25 cellular contexts compared by ENCODE assay signal in genomic region chr19:44573183-44573582, GRCh38. TPM values are rescaled to one million over a fixed set of nuclear protein-coding genes. Genes with fewer than 3 reads are reported as not detected.
DNase-seq lines count a peak whose midpoint lies in the region; ATAC-seq, FAIRE-seq and TF ChIP-seq lines count a peak whose summit lies in the region.
"Had no signal": no experiment of that assay in that cellular context is flagged by ENCODE, and none has a peak within 500 bp of the region (broad histone marks: within the 10 kb centered on the region; RNA-seq: fewer than 3 reads in every experiment).

No MANE protein-coding gene starts in this region.

- H4K8ac ChIP-seq in IMR-90 (ENCODE audit: low read depth in 2 of 2, low read length in 2 of 2) = no peak overlapping the region
- H4K8ac ChIP-seq in mesendoderm (ENCODE audit: low read depth, low read length) = no peak overlapping the region

- peaks cover 7% of the 10 kb centered on the region for H3K4me1 ChIP-seq in A673 (ENCODE audit: insufficient read depth, low read length, poor library complexity, severe bottlenecking)
- H3K4me1 ChIP-seq in IMR-90 (ENCODE audit: control insufficient read depth, insufficient read depth, low read length) = peaks cover 3% of the 10 kb centered on the region; the same call in 1 of the 2 replicates
- peaks cover 12 to 33% of the 10 kb centered on the region in 2 experiments for H3K4me1 ChIP-seq in K562 (replicated peaks in 1 of 2; ENCODE audit: control insufficient read depth in 2 of 2, insufficient read depth in 2 of 2, low read length in 2 of 2)
- H3K4me1 ChIP-seq in mesendoderm (ENCODE audit: control insufficient read depth, low read depth, low read length) = no peaks in the 10 kb centered on the region
- H3K4me1 ChIP-seq in gastrocnemius medialis = no peaks in the 10 kb centered on the region

- no peak for TF ChIP-seq RAD21 in IMR-90 (IDR thresholded peaks at IDR 0.05; ENCODE audit: low read length)
- no peak for TF ChIP-seq RAD21 in K562 (CRISPR knock-in tag; conservative IDR thresholded peaks at IDR 0.05 in 1 of 2, IDR thresholded peaks at IDR 0.05 in 1 of 2)

- TF ChIP-seq POLR2A in IMR-90 (IDR thresholded peaks at IDR 0.05; ENCODE audit: low read depth, low read length) = no peak
- no peak for TF ChIP-seq POLR2A in K562 (conservative IDR thresholded peaks at IDR 0.05)
- TF ChIP-seq POLR2A in H54 (IDR thresholded peaks at IDR 0.05; ENCODE audit: low read depth, low read length) = no peak
- TF ChIP-seq POLR2A in gastrocnemius medialis (IDR thresholded peaks at IDR 0.05) = no peak

- peak overlapping the region; percentile 37; the same call in 1 of the 2 replicates for H2AK5ac ChIP-seq in IMR-90 (ENCODE audit: low read depth, low read length)
- H2AK5ac ChIP-seq in mesendoderm (ENCODE audit: low read length) = no peak overlapping the region

- H2AFZ ChIP-seq in IMR-90 (replicated peaks; ENCODE audit: low read length, poor library complexity) (no peak overlapping the region), K562 (ENCODE audit: low read depth, low read length) (peak overlapping the region; percentile 66)
- H2AFZ ChIP-seq: GM23248 had no signal

- no peak overlapping the region for H3K14ac ChIP-seq in IMR-90 (replicated peaks; ENCODE audit: low read depth, low read length)

- H2BK20ac ChIP-seq in IMR-90 (ENCODE audit: low read depth, low read length) = no peak overlapping the region

- H2AK9ac ChIP-seq in IMR-90 (replicated peaks; ENCODE audit: low read depth, low read length, poor library complexity) = no peak overlapping the region

- H3K9ac ChIP-seq in IMR-90 (ENCODE audit: low read depth, low read length) (no peak overlapping the region), K562 (ENCODE audit: insufficient read depth in 1 of 2, low read depth in 2 of 2, low read length in 2 of 2) (peak overlapping the region in 1 of 2 experiments; percentile 32; a peak in 1 of 4 replicates), mesendoderm (ENCODE audit: low read length) (no peak overlapping the region)
- H3K9ac ChIP-seq: GM23248 had no signal

- DNase-seq in A673 (ENCODE audit: low spot score) = no peak
- DNase-seq in IMR-90 = no peak
- DNase-seq in K562 (ENCODE audit: extremely low read depth in 1 of 4, low spot score in 3 of 4) = no peak
- no peak for DNase-seq in mesendoderm
- no peak for DNase-seq in H54 (ENCODE audit: insufficient read length, low spot score)
- DNase-seq in urothelium cell line (ENCODE audit: low spot score) = no peak
- DNase-seq in gastrocnemius medialis = no peak
- DNase-seq: 8988T; CD4-positive, alpha-beta T cell; CD8-positive, alpha-beta memory T cell; DMS 273 treated with DMSO at 0.1 percent for 48 hours; DMS79; EL; GDM1; GM23248; HFFc6 had no signal

- no peaks in the 10 kb centered on the region; the same call in 1 of the 2 replicates for H3K9me1 ChIP-seq in IMR-90 (ENCODE audit: insufficient read depth, low read length)
- H3K9me1 ChIP-seq in K562 (ENCODE audit: control insufficient read depth, insufficient read depth, low read length) = no peaks in the 10 kb centered on the region

- H3K27ac ChIP-seq in A673 (ENCODE audit: low read depth, low read length, poor library complexity, severe bottlenecking) (peak overlapping the region; percentile 28), IMR-90 (ENCODE audit: insufficient read depth, low read length) (no peak overlapping the region), K562 (ENCODE audit: extremely low read depth, low read depth, low read length) (peak overlapping the region; percentile 47; the same call in 2 of the 3 replicates), mesendoderm (ENCODE audit: low read depth, low read length) (no peak overlapping the region), gastrocnemius medialis (no peak overlapping the region)
- H3K27ac ChIP-seq: A549, C4-2B, GM23248 had no signal

- no peak overlapping the region for H3K23ac ChIP-seq in IMR-90 (ENCODE audit: low read depth, low read length)
- no peak overlapping the region for H3K23ac ChIP-seq in mesendoderm (ENCODE audit: low read length)

- intact Hi-C loops in A673 (cut with micrococcal nuclease; ENCODE audit: unreplicated experiment) (no loop called here), IMR-90 (cut with micrococcal nuclease) (loop anchor here (5.0 to 10.0 kb wide), 3 partner anchors 189 to 382 kb away; partner anchors contain the start of genes CLPTM1 and NECTIN2), K562 (cut with micrococcal nuclease) (loop anchor here (5.0 to 10.0 kb wide), 2 partner anchors 112 to 274 kb away; partner anchors contain the start of gene NECTIN2), gastrocnemius medialis (cut with DNase I; ENCODE audit: low total_unique reads) (no loop called here)

- H3K79me2 ChIP-seq in K562 (ENCODE audit: control insufficient read depth, insufficient read depth, low read length) (no peaks in the 10 kb centered on the region), mesendoderm (ENCODE audit: control insufficient read depth, insufficient read depth, low read length) (no peaks in the 10 kb centered on the region)

- H3K56ac ChIP-seq in IMR-90 (ENCODE audit: extremely low read depth, insufficient read depth, low read length) (no peak overlapping the region; the same call in 1 of the 2 replicates), mesendoderm (ENCODE audit: low read length) (no peak overlapping the region)

- H3K4me2 ChIP-seq in IMR-90 (ENCODE audit: low read depth, low read length) (no peak overlapping the region), K562 (ENCODE audit: insufficient read depth, low read length) (peak overlapping the region; percentile 57), mesendoderm (ENCODE audit: low read length) (no peak overlapping the region)
- H3K4me2 ChIP-seq: A549 had no signal

- H4K20me1 ChIP-seq in IMR-90 (ENCODE audit: insufficient read depth, low read length) (no peaks in the 10 kb centered on the region), K562 (replicated peaks; ENCODE audit: control insufficient read depth, insufficient read depth, low read length) (no peaks in the 10 kb centered on the region)

- ATAC-seq in IMR-90 (ENCODE audit: low read depth) (no peak), K562 (no peak), HG02610 (IDR thresholded peaks at IDR 0.05; ENCODE audit: unreplicated experiment) (no peak), gastrocnemius medialis (no peak)
- ATAC-seq: A549, GM12878 had no signal

- no peak overlapping the region for H4K91ac ChIP-seq in IMR-90 (ENCODE audit: insufficient read depth, low read depth, low read length)

- dilution Hi-C loops in IMR-90 (cut with HindIII; ENCODE audit: low sequenced_read_pairs, unreplicated experiment) = no loop called here

- CTCF ChIA-PET in A673 (lab: Charles Lee) = interaction anchor here (0.9 to 1.0 kb wide), 2 partner anchors 10 to 84 kb away, joined by 3 to 4 read pairs; no protein-coding TSS in a partner anchor
- CTCF ChIA-PET in IMR-90 (lab: Yijun Ruan, JAX) = no interaction called here
- CTCF ChIA-PET in K562 (lab: Yijun Ruan, JAX; ENCODE audit: low intra/inter-chr PET ratio) = no interaction called here

- no peak for TF ChIP-seq CTCF in A673 (conservative IDR thresholded peaks at IDR 0.05; ENCODE audit: low read depth, low read length)
- no peak for TF ChIP-seq CTCF in IMR-90 (conservative IDR thresholded peaks at IDR 0.05; ENCODE audit: low read depth, low read length)
- no peak for TF ChIP-seq CTCF in K562 (IDR thresholded peaks at IDR 0.05 in 2 of 3, conservative IDR thresholded peaks at IDR 0.05 in 1 of 3; ENCODE audit: insufficient read depth in 2 of 3, low read depth in 1 of 3, low read length in 3 of 3)
- TF ChIP-seq CTCF in gastrocnemius medialis (IDR thresholded peaks at IDR 0.05 in 4 of 5, conservative IDR thresholded peaks at IDR 0.05 in 1 of 5) = no peak

- 100% methylated on average over 2 of the region's 4 CpGs; no CpG with 5 or more reads in 1 of the 2 experiments for WGBS in IMR-90 (ENCODE audit: extremely low coverage in 2 of 2, insufficient read length in 1 of 2), 2 experiments
- WGBS in K562 (ENCODE audit: insufficient coverage, low coverage, missing lambda C conversion rate) = 36% methylated on average over 4 of the region's 4 CpGs
- no CpG with 5 or more reads among the region's 4 CpGs for WGBS in mesendoderm (ENCODE audit: extremely low coverage, insufficient coverage, low lambda C conversion rate)

- H4K5ac ChIP-seq in IMR-90 (ENCODE audit: low read depth, low read length) (no peak overlapping the region), mesendoderm (ENCODE audit: low read length) (no peak overlapping the region)

- H3K18ac ChIP-seq in IMR-90 (ENCODE audit: low read depth, low read length) (no peak overlapping the region), mesendoderm (ENCODE audit: low read length) (no peak overlapping the region)

- no peaks in the 10 kb centered on the region for H3K9me3 ChIP-seq in A673 (ENCODE audit: low read depth, low read length, poor library complexity, severe bottlenecking)
- no peaks in the 10 kb centered on the region for H3K9me3 ChIP-seq in IMR-90 (ENCODE audit: control insufficient read depth, insufficient read depth, low read length)
- no peaks in the 10 kb centered on the region for H3K9me3 ChIP-seq in K562 (replicated peaks; ENCODE audit: control insufficient read depth, insufficient read depth, low read depth, low read length)
- no peaks in the 10 kb centered on the region for H3K9me3 ChIP-seq in gastrocnemius medialis
- H3K9me3 ChIP-seq: A549, HAP-1 had no signal

- BruUV-seq in A673 (replicated peaks; lab: Mats Ljungman, UMichigan) (no TSS peak), IMR-90 (replicated peaks; lab: Mats Ljungman, UMichigan) (no TSS peak), K562 (replicated peaks; lab: Mats Ljungman, UMichigan) (no TSS peak)

- no peaks in the 10 kb centered on the region for H3K36me3 ChIP-seq in A673 (ENCODE audit: insufficient read depth, low read length, poor library complexity, severe bottlenecking)
- H3K36me3 ChIP-seq in IMR-90 (ENCODE audit: control insufficient read depth, insufficient read depth, low read length) = no peaks in the 10 kb centered on the region
- H3K36me3 ChIP-seq in K562 (ENCODE audit: control insufficient read depth, insufficient read depth, low read length) = no peaks in the 10 kb centered on the region
- no peaks in the 10 kb centered on the region for H3K36me3 ChIP-seq in mesendoderm (ENCODE audit: control insufficient read depth, insufficient read depth, low read length)
- no peaks in the 10 kb centered on the region for H3K36me3 ChIP-seq in gastrocnemius medialis
- H3K36me3 ChIP-seq: HAP-1 had no signal

- H3K79me1 ChIP-seq in IMR-90 (ENCODE audit: low read depth in 1 of 2, low read length in 2 of 2) (no peaks in the 10 kb centered on the region), mesendoderm (ENCODE audit: low read length) (no peaks in the 10 kb centered on the region)

- in situ Hi-C loops in IMR-90 (cut with MboI; ENCODE audit: low sequenced_read_pairs) = loop anchor here (5.0 to 25.0 kb wide), 3 partner anchors 84 to 269 kb away; partner anchors contain the start of gene CBLC
- in situ Hi-C loops in K562 (cut with MboI) = loop anchor here (5.0 kb wide), 3 partner anchors 84 to 204 kb away; partner anchors contain the start of gene CBLC
- in situ Hi-C loops in gastrocnemius medialis (cut with MboI; ENCODE audit: low sequenced_read_pairs in 4 of 4) = loop anchor here (5.0 kb wide), 1 partner anchor 84 kb away; no protein-coding TSS in a partner anchor

- TF ChIP-seq EP300 in K562 (IDR thresholded peaks at IDR 0.05; ENCODE audit: low read length) = no peak

- no peak overlapping the region for H2BK5ac ChIP-seq in IMR-90 (ENCODE audit: low read depth, low read length, poor library complexity, severe bottlenecking)
- H2BK5ac ChIP-seq in mesendoderm (ENCODE audit: low read length) = peak overlapping the region; percentile 35

- H3K27me3 ChIP-seq in A673 (replicated peaks; ENCODE audit: insufficient read depth, low read depth, low read length, poor library complexity) (no peaks in the 10 kb centered on the region), IMR-90 (ENCODE audit: control insufficient read depth, insufficient read depth, low read length) (peaks cover 1% of the 10 kb centered on the region; the same call in 1 of the 2 replicates), K562 (ENCODE audit: control insufficient read depth in 2 of 2, insufficient read depth in 2 of 2, low read length in 2 of 2) (no peaks in the 10 kb centered on the region), mesendoderm (ENCODE audit: insufficient read depth, low read length, poor library complexity) (no peaks in the 10 kb centered on the region), gastrocnemius medialis (no peaks in the 10 kb centered on the region)

- H3K4me3 ChIP-seq in A673 (ENCODE audit: low read depth, low read length, poor library complexity, severe bottlenecking) (no peak overlapping the region), IMR-90 (ENCODE audit: insufficient read depth, low read depth, low read length) (no peak overlapping the region), K562 (no peak overlapping the region), mesendoderm (ENCODE audit: low read length) (no peak overlapping the region), gastrocnemius medialis (no peak overlapping the region)
- H3K4me3 ChIP-seq: A549, GM12878, GM23248, HAP-1 had no signal

- H3K4ac ChIP-seq in IMR-90 (ENCODE audit: low read depth, low read length) (no peak overlapping the region), mesendoderm (ENCODE audit: low read depth, low read length) (no peak overlapping the region)

- no peak for FAIRE-seq in K562 (lab: Jason Lieb, UNC)
- no peak for FAIRE-seq in H54 (lab: Jason Lieb, UNC)
- FAIRE-seq in urothelium cell line (lab: Jason Lieb, UNC) = no peak
- FAIRE-seq: D721Med, GM12878, GM19239, H1 had no signal

- POLR2A ChIA-PET in A673 (lab: Charles Lee; ENCODE audit: low non-redundant PET) (no interaction called here), IMR-90 (lab: Charles Lee; ENCODE audit: unreplicated experiment) (no interaction called here), K562 (lab: Yijun Ruan, JAX) (interaction anchor here (0.7 to 1.2 kb wide), 2 partner anchors 11 to 37 kb away, joined by 3 read pairs; no protein-coding TSS in a partner anchor)

- H2BK120ac ChIP-seq in IMR-90 (ENCODE audit: low read depth, low read length) (no peak overlapping the region), mesendoderm (ENCODE audit: low read depth, low read length) (no peak overlapping the region)

- H2BK15ac ChIP-seq in IMR-90 (ENCODE audit: low read depth, low read length) (no peak overlapping the region), mesendoderm (replicated peaks; ENCODE audit: low read depth) (no peak overlapping the region)

RNA-seq across cellular contexts. Expression of gene IGSF23, which starts 40.2 kb away (rescaled TPM):
- total RNA-seq in A673 (2021) = not detected in 2 replicates
- under 0.01 TPM in 1 of 2 replicates, not detected in the other for total RNA-seq in IMR-90 (2012; rRNA removed)
- 0.26 and 0.27 TPM in 2 replicates for polyA plus RNA-seq in IMR-90 (2012; rRNA removed)
- 0.15 and 0.22 TPM in 2 replicates for polyA plus RNA-seq in IMR-90 (2012; cell fraction: cytosol; rRNA removed)
- 0.14 TPM in 1 of 2 replicates, not detected in the other for polyA plus RNA-seq in IMR-90 (2012; cell fraction: nucleus; rRNA removed; ENCODE audit: low replicate concordance)
- not detected in 2 replicates for total RNA-seq in K562 (2011; cell fraction: chromatin; rRNA removed; ENCODE audit: low replicate concordance)
- not detected in 2 replicates for total RNA-seq in K562 (2011; cell fraction: nucleolus; rRNA removed)
- not detected in 2 replicates for total RNA-seq in K562 (2011; cell fraction: nucleoplasm; rRNA removed)
- total RNA-seq in K562 (2014; rRNA removed) = not detected in 2 replicates
- not detected in 2 replicates for total RNA-seq in K562 (2014; rRNA removed; fragmentation: Illumina TruSeq; extraction: Trizol)
- total RNA-seq in K562 (2015; rRNA removed; fragmentation: Illumina TruSeq; extraction: Trizol) = not detected in 2 replicates
- total RNA-seq in K562 (2021) = not detected in 2 replicates
- polyA plus RNA-seq in K562 (2011; rRNA removed) = not detected in 2 replicates
- not detected in 2 replicates for polyA plus RNA-seq in K562 (2011; cell fraction: cytosol; rRNA removed)
- polyA plus RNA-seq in K562 (2011; cell fraction: nucleus; rRNA removed) = not detected in 2 replicates
- polyA plus RNA-seq in K562 (2012) = not detected in 2 replicates
- polyA plus RNA-seq in K562 (2014; fragmentation: Illumina TruSeq; extraction: Trizol) = not detected in 2 replicates
- not detected for polyA plus RNA-seq in K562 (2014; fragmentation: Nextera tagmentation; extraction: Ambion mirVana)
- not detected in 2 replicates for polyA plus RNA-seq in K562 (2014; rRNA removed)
- not detected in 2 replicates for polyA minus RNA-seq in K562 (2011; rRNA and poly(A)+ RNA removed)
- not detected in 2 replicates for polyA minus RNA-seq in K562 (2011; cell fraction: cytosol; rRNA and poly(A)+ RNA removed)
- polyA minus RNA-seq in K562 (2011; cell fraction: nucleus; rRNA and poly(A)+ RNA removed) = not detected in 2 replicates
- polyA plus RNA-seq in mesendoderm (2013, experiment 1 of 2) = not detected
- polyA plus RNA-seq in mesendoderm (2013, experiment 2 of 2) = not detected
- total RNA-seq in gastrocnemius medialis = not detected
- total RNA-seq: CD4-positive, alpha-beta T cell; CD8-positive, alpha-beta memory T cell; GM12878; GM23248; H1; HFFc6 had no signal
- polyA plus RNA-seq: CD8-positive, alpha-beta memory T cell; GM12878; H1 had no signal

RNA-seq across cellular contexts. Expression of gene CEACAM20, which starts 43.7 kb away (rescaled TPM):
- 0.15 TPM in 1 of 2 replicates, not detected in the other for total RNA-seq in A673 (2021)
- not detected in 2 replicates for total RNA-seq in IMR-90 (2012; rRNA removed)
- polyA plus RNA-seq in IMR-90 (2012; rRNA removed) = not detected in 2 replicates
- polyA plus RNA-seq in IMR-90 (2012; cell fraction: cytosol; rRNA removed) = not detected in 2 replicates
- polyA plus RNA-seq in IMR-90 (2012; cell fraction: nucleus; rRNA removed; ENCODE audit: low replicate concordance) = 0.05 TPM in 1 of 2 replicates, not detected in the other
- not detected in 2 replicates for total RNA-seq in K562 (2011; cell fraction: chromatin; rRNA removed; ENCODE audit: low replicate concordance)
- not detected in 2 replicates for total RNA-seq in K562 (2011; cell fraction: nucleolus; rRNA removed)
- total RNA-seq in K562 (2011; cell fraction: nucleoplasm; rRNA removed) = not detected in 2 replicates
- not detected in 2 replicates for total RNA-seq in K562 (2014; rRNA removed)
- total RNA-seq in K562 (2014; rRNA removed; fragmentation: Illumina TruSeq; extraction: Trizol) = not detected in 2 replicates
- not detected in 2 replicates for total RNA-seq in K562 (2015; rRNA removed; fragmentation: Illumina TruSeq; extraction: Trizol)
- not detected in 2 replicates for total RNA-seq in K562 (2021)
- polyA plus RNA-seq in K562 (2011; rRNA removed) = not detected in 2 replicates
- polyA plus RNA-seq in K562 (2011; cell fraction: cytosol; rRNA removed) = not detected in 2 replicates
- 0.07 TPM in 1 of 2 replicates, not detected in the other for polyA plus RNA-seq in K562 (2011; cell fraction: nucleus; rRNA removed)
- not detected in 2 replicates for polyA plus RNA-seq in K562 (2012)
- not detected in 2 replicates for polyA plus RNA-seq in K562 (2014; fragmentation: Illumina TruSeq; extraction: Trizol)
- not detected for polyA plus RNA-seq in K562 (2014; fragmentation: Nextera tagmentation; extraction: Ambion mirVana)
- not detected in 2 replicates for polyA plus RNA-seq in K562 (2014; rRNA removed)
- polyA minus RNA-seq in K562 (2011; rRNA and poly(A)+ RNA removed) = not detected in 2 replicates
- polyA minus RNA-seq in K562 (2011; cell fraction: cytosol; rRNA and poly(A)+ RNA removed) = not detected in 2 replicates
- not detected in 2 replicates for polyA minus RNA-seq in K562 (2011; cell fraction: nucleus; rRNA and poly(A)+ RNA removed)
- not detected for polyA plus RNA-seq in mesendoderm (2013, experiment 1 of 2)
- polyA plus RNA-seq in mesendoderm (2013, experiment 2 of 2) = not detected
- not detected for total RNA-seq in gastrocnemius medialis
- total RNA-seq: CD4-positive, alpha-beta T cell; CD8-positive, alpha-beta memory T cell; GM12878; GM23248; H1; HFFc6 had no signal
- polyA plus RNA-seq: BJ; CD8-positive, alpha-beta memory T cell; GM12878; GM23248; H1 had no signal

Comparison
In these comparisons a context has a peak if more than half of its experiments do, and no peak if none do; other contexts are left out.
1. H3K27ac ChIP-seq: peak in A673 (single experiment) and K562 (single experiment); none in IMR-90 (single experiment), mesendoderm (single experiment) and gastrocnemius medialis (0 of 4).
2. intact Hi-C loops: an anchor here in IMR-90 (5.0 to 10.0 kb wide) and K562 (5.0 to 10.0 kb wide); none called in A673 and gastrocnemius medialis.